In genomic region chr4:5821665-5822358, GRCh38 we compare ENCODE assay signal across 9 cellular contexts.
A peak's percentile ranks its signal among the peaks of the same experiment; 100 is the strongest.
DNase-seq lines count a peak whose midpoint lies in the region; ATAC-seq, FAIRE-seq and TF ChIP-seq lines count a peak whose summit lies in the region.
"Had no signal": no experiment of that assay in that cellular context is flagged by ENCODE, and none has a peak within 500 bp of the region (broad histone marks: within the 10 kb centered on the region; RNA-seq: fewer than 3 reads in every experiment).

No MANE protein-coding gene starts in this region.

- H3K9ac ChIP-seq in keratinocyte (ENCODE audit: control insufficient read depth, extremely low read depth, insufficient read depth, low read length): no peak overlapping the region

- no peaks in the 10 kb centered on the region for H3K9me1 ChIP-seq in keratinocyte (ENCODE audit: control insufficient read depth, extremely low read depth, insufficient read depth, low read length)

- H3K27ac ChIP-seq in DOHH2 (ENCODE audit: low read depth, low read length) (no peak overlapping the region), keratinocyte (ENCODE audit: control insufficient read depth, insufficient read depth, low read length) (no peak overlapping the region)

- H3F3A ChIP-seq in DOHH2 (ENCODE audit: control insufficient read depth, insufficient read depth): no peaks in the 10 kb centered on the region

- H3K4me1 ChIP-seq in DOHH2 (ENCODE audit: control insufficient read depth, low read length): no peaks in the 10 kb centered on the region
- H3K4me1 ChIP-seq in keratinocyte (ENCODE audit: control insufficient read depth, extremely low read depth, insufficient read depth, low read length): no peaks in the 10 kb centered on the region

- H3K36me3 ChIP-seq in DOHH2 (ENCODE audit: control insufficient read depth, low read length): no peaks in the 10 kb centered on the region
- peaks cover 29 to 32% of the 10 kb centered on the region in 2 experiments for H3K36me3 ChIP-seq in keratinocyte (ENCODE audit: control insufficient read depth in 2 of 2, extremely low read depth in 1 of 2, insufficient read depth in 2 of 2, low read length in 2 of 2)

- H3K4me2 ChIP-seq in DOHH2 (ENCODE audit: low read length) (no peak overlapping the region), keratinocyte (ENCODE audit: control insufficient read depth, extremely low read depth, insufficient read depth, low read depth, low read length) (no peak overlapping the region)

- H2AFZ ChIP-seq in keratinocyte (ENCODE audit: control insufficient read depth, low read length): no peak overlapping the region

- H3K27me3 ChIP-seq in DOHH2 (ENCODE audit: control insufficient read depth, low read length): no peaks in the 10 kb centered on the region
- H3K27me3 ChIP-seq in keratinocyte (ENCODE audit: control insufficient read depth, extremely low read depth, insufficient read depth, low read length): no peaks in the 10 kb centered on the region

- no peaks in the 10 kb centered on the region for H3K9me2 ChIP-seq in DOHH2 (replicated peaks; ENCODE audit: control insufficient read depth, low read length)

- H3K4me3 ChIP-seq in AG04449 (ENCODE audit: low read depth, low read length) (no peak overlapping the region), DOHH2 (ENCODE audit: low read length) (no peak overlapping the region), keratinocyte (ENCODE audit: control insufficient read depth in 2 of 3, extremely low read depth in 1 of 3, insufficient read depth in 2 of 3, low read depth in 1 of 3, low read length in 3 of 3) (no peak overlapping the region)

- FAIRE-seq in keratinocyte (lab: Jason Lieb, UNC) (no peak), RCC 7860 (lab: Jason Lieb, UNC) (no peak)

- ATAC-seq in GM18907 (IDR thresholded peaks at IDR 0.05; ENCODE audit: unreplicated experiment): no peak

- POLR2A ChIA-PET in AG04449 (lab: Yijun Ruan, JAX): no interaction called here

- H3K9me3 ChIP-seq in DOHH2 (ENCODE audit: control insufficient read depth, insufficient read depth, low read length) (no peaks in the 10 kb centered on the region), keratinocyte (ENCODE audit: control insufficient read depth, low read depth, low read length) (no peaks in the 10 kb centered on the region)

- DNase-seq in AG04449 (ENCODE audit: low read depth, low spot score) (no peak), UCSD-AML1 (lab: John Stamatoyannopoulos, UW; ENCODE audit: unreplicated experiment) (peak; percentile 22), keratinocyte (ENCODE audit: low read depth, low spot score) (no peak), HCEC 1CT (no peak), SIG-M5 (lab: John Stamatoyannopoulos, UW) (no peak), RCC 7860 (ENCODE audit: low spot score) (no peak)
- DNase-seq: activated CD4-positive, CD25-positive, alpha-beta regulatory T cell had no signal

- dilution Hi-C loops in keratinocyte (cut with MboI; ENCODE audit: extremely low pct_ligation_motif_present, low sequenced_read_pairs): no loop called here

- CTCF ChIA-PET in AG04449 (lab: Yijun Ruan, JAX): interaction anchor here (0.6 to 3.0 kb wide), 12 partner anchors 9 to 204 kb away, joined by 3 to 23 read pairs (median 4); no protein-coding TSS in a partner anchor

- peak; percentile 68 for TF ChIP-seq CTCF in AG04449 (IDR thresholded peaks at IDR 0.05; ENCODE audit: insufficient read depth, low read length, missing control alignments)
- peak; percentile 89 for TF ChIP-seq CTCF in DOHH2 (IDR thresholded peaks at IDR 0.05; ENCODE audit: low read depth, low read length, poor library complexity, severe bottlenecking)
- peak; percentile 76 to 78 (median 76) for TF ChIP-seq CTCF in keratinocyte (optimal IDR thresholded peaks at IDR 0.05 in 1 of 3, IDR thresholded peaks at IDR 0.05 in 1 of 3, conservative IDR thresholded peaks at IDR 0.05 in 1 of 3; ENCODE audit: extremely low read depth in 1 of 3, insufficient read depth in 2 of 3, low read length in 3 of 3)

- no peaks in the 10 kb centered on the region for H3K79me2 ChIP-seq in DOHH2 (ENCODE audit: control insufficient read depth, low read length)
- no peaks in the 10 kb centered on the region for H3K79me2 ChIP-seq in keratinocyte (ENCODE audit: control insufficient read depth, insufficient read depth, low read length)

- H4K20me1 ChIP-seq in DOHH2 (ENCODE audit: control insufficient read depth, insufficient read depth, low read depth, low read length) (no peaks in the 10 kb centered on the region), keratinocyte (ENCODE audit: control insufficient read depth, extremely low read depth, insufficient read depth, low read length) (no peaks in the 10 kb centered on the region)
